ENCODE assay signal across 26 cellular contexts in genomic region chr15:30896211-30896606, GRCh38.
"Had no signal": no experiment of that assay in that cellular context is flagged by ENCODE, and none has a peak within 500 bp of the region (broad histone marks: within the 10 kb centered on the region; RNA-seq: fewer than 3 reads in every experiment).

No MANE protein-coding gene starts in this region.

- H3K27me3 Mint-ChIP-seq: progenitor cell of endocrine pancreas; stimulated activated naive B cell treated with anti-CD40 and anti-IgM and Interleukin-4, amounts not matched to agents 10 μg/mL and 1 μg/mL and 100 μg/mL, for 72 hours; stimulated activated naive CD8-positive, alpha-beta T cell treated with anti-CD3 and anti-CD28 coated beads, Interleukin-15, Interleukin-2, amounts not matched to agents 100 ng/mL and 50 ng/mL, for 24 hours had no signal

- H3K9me3 Mint-ChIP-seq: nephron; neural progenitor cell; stimulated activated effector memory CD8-positive, alpha-beta T cell treated with anti-CD3 and anti-CD28 coated beads, Interleukin-12 subunit alpha, Interleukin-12 subunit beta, amount 100 ng/mL, for 72 hours; stimulated activated naive B cell treated with anti-CD40 and anti-IgM and Interleukin-4, amounts not matched to agents 10 μg/mL and 1 μg/mL and 100 μg/mL, for 72 hours; stimulated activated naive CD8-positive, alpha-beta T cell treated with anti-CD3 and anti-CD28 coated beads, Interleukin-15, Interleukin-2, amounts not matched to agents 100 ng/mL and 50 ng/mL, for 24 hours had no signal

- DNase-seq: occipital lobe; ovary; posterior cingulate gyrus; psoas muscle; right cardiac atrium; right lobe of liver; sigmoid colon; stimulated activated CD4-positive, alpha-beta T cell treated with anti-CD3 and anti-CD28 coated beads, Interleukin-15, amount 100 ng/mL, for 24 hours; stimulated activated CD4-positive, alpha-beta T cell treated with anti-CD3 and anti-CD28 coated beads, Interleukin-2, amount 100 ng/mL, for 24 hours; stimulated activated CD4-positive, alpha-beta T cell treated with anti-CD3 and anti-CD28 coated beads, Interleukin-2, amount 100 ng/mL, for 48 hours; stimulated activated CD4-positive, alpha-beta T cell treated with anti-CD3 and anti-CD28 coated beads, Interleukin-4, amount 100 ng/mL, for 24 hours; stimulated activated naive B cell treated with anti-CD40 and anti-IgM and Interleukin-4, amounts not matched to agents 10 μg/mL and 1 μg/mL and 100 μg/mL, for 72 hours; stimulated activated naive CD4-positive, alpha-beta T cell treated with Interleukin-2 at 50 U/mL for 16 hours; stomach; thyroid gland; trophoblast cell had no signal

- H3K4me3 Mint-ChIP-seq: nephron; neural progenitor cell; stimulated activated effector memory CD8-positive, alpha-beta T cell treated with anti-CD3 and anti-CD28 coated beads, Interleukin-12 subunit alpha, Interleukin-12 subunit beta, amount 100 ng/mL, for 72 hours; stimulated activated naive B cell treated with anti-CD40 and anti-IgM and Interleukin-4, amounts not matched to agents 10 μg/mL and 1 μg/mL and 100 μg/mL, for 72 hours; stimulated activated naive CD8-positive, alpha-beta T cell treated with anti-CD3 and anti-CD28 coated beads, Interleukin-15, Interleukin-2, amounts not matched to agents 100 ng/mL and 50 ng/mL, for 24 hours had no signal

- H3K4me1 Mint-ChIP-seq: stimulated activated effector memory CD8-positive, alpha-beta T cell treated with anti-CD3 and anti-CD28 coated beads, Interleukin-12 subunit alpha, Interleukin-12 subunit beta, amount 100 ng/mL, for 72 hours had no signal

- H3K27ac ChIP-seq: neural progenitor cell, ovary, parathyroid adenoma, psoas muscle, right lobe of liver, sigmoid colon, stomach, thoracic aorta, thyroid gland, tibial nerve, upper lobe of left lung, vagina had no signal

- ATAC-seq: psoas muscle; right cardiac atrium; right lobe of liver; stimulated activated effector memory CD8-positive, alpha-beta T cell treated with anti-CD3 and anti-CD28 coated beads, Interleukin-12 subunit alpha, Interleukin-12 subunit beta, amount 100 ng/mL, for 72 hours; stimulated activated naive B cell treated with anti-CD40 and anti-IgM and Interleukin-4, amounts not matched to agents 10 μg/mL and 1 μg/mL and 100 μg/mL, for 72 hours had no signal

- H3K36me3 ChIP-seq: neural progenitor cell, ovary, right lobe of liver, sigmoid colon, stomach, thoracic aorta, thyroid gland, tibial nerve, upper lobe of left lung, vagina had no signal

- H3K27me3 ChIP-seq: neural progenitor cell, ovary, right lobe of liver, sigmoid colon, stomach, thyroid gland, tibial nerve, upper lobe of left lung, vagina had no signal

- H3K36me3 Mint-ChIP-seq: neural progenitor cell; stimulated activated naive B cell treated with anti-CD40 and anti-IgM and Interleukin-4, amounts not matched to agents 10 μg/mL and 1 μg/mL and 100 μg/mL, for 72 hours had no signal

- H3K9ac ChIP-seq: neural progenitor cell, parathyroid adenoma had no signal

- H3K9me3 ChIP-seq: ovary, psoas muscle, right lobe of liver, sigmoid colon, stomach, thoracic aorta, thyroid gland, tibial nerve, upper lobe of left lung, vagina had no signal

- H3K4me3 ChIP-seq: neural progenitor cell, ovary, psoas muscle, right lobe of liver, sigmoid colon, stomach, thoracic aorta, thyroid gland, tibial nerve, upper lobe of left lung, vagina had no signal

- H3K27ac Mint-ChIP-seq: nephron; neural progenitor cell; progenitor cell of endocrine pancreas; stimulated activated effector memory CD8-positive, alpha-beta T cell treated with anti-CD3 and anti-CD28 coated beads, Interleukin-12 subunit alpha, Interleukin-12 subunit beta, amount 100 ng/mL, for 72 hours; stimulated activated naive B cell treated with anti-CD40 and anti-IgM and Interleukin-4, amounts not matched to agents 10 μg/mL and 1 μg/mL and 100 μg/mL, for 72 hours; stimulated activated naive CD8-positive, alpha-beta T cell treated with anti-CD3 and anti-CD28 coated beads, Interleukin-15, Interleukin-2, amounts not matched to agents 100 ng/mL and 50 ng/mL, for 24 hours had no signal

- H3K4me1 ChIP-seq: parathyroid adenoma, psoas muscle, right lobe of liver, sigmoid colon, thyroid gland, tibial nerve, upper lobe of left lung, vagina had no signal
